ENCODE assay signal across 14 cellular contexts in genomic region chr11:6251990-6252473, GRCh38. TPM values are rescaled to one million over a fixed set of nuclear protein-coding genes. Genes with fewer than 3 reads are reported as not detected.
A peak's percentile ranks its signal among the peaks of the same experiment; 100 is the strongest.
DNase-seq lines count a peak whose midpoint lies in the region; ATAC-seq, FAIRE-seq and TF ChIP-seq lines count a peak whose summit lies in the region.
"Had no signal": no experiment of that assay in that cellular context is flagged by ENCODE, and none has a peak within 500 bp of the region (broad histone marks: within the 10 kb centered on the region; RNA-seq: fewer than 3 reads in every experiment).

No MANE protein-coding gene starts in this region.

- H3K27ac ChIP-seq in endothelial cell of umbilical vein (ENCODE audit: insufficient read depth, low read depth, low read length) = no peak overlapping the region
- peak overlapping the region; percentile 25 to 32 for H3K27ac ChIP-seq in mucosa of rectum (ENCODE audit: low read depth in 2 of 2, low read length in 2 of 2)
- H3K27ac ChIP-seq in upper lobe of right lung = no peak overlapping the region

- dilution Hi-C loops in endothelial cell of umbilical vein (cut with MboI; ENCODE audit: extremely low pct_ligation_motif_present, low sequenced_read_pairs) = no loop called here

- no peaks in the 10 kb centered on the region for H3K9me3 ChIP-seq in endothelial cell of umbilical vein (replicated peaks; ENCODE audit: control insufficient read depth, insufficient read depth, low read length)
- H3K9me3 ChIP-seq in mucosa of rectum (ENCODE audit: control insufficient read depth in 2 of 2, low read length in 2 of 2) = no peaks in the 10 kb centered on the region
- no peaks in the 10 kb centered on the region for H3K9me3 ChIP-seq in upper lobe of right lung
- no peaks in the 10 kb centered on the region for H3K9me3 ChIP-seq in MG63
- H3K9me3 ChIP-seq: HAP-1 had no signal

- intact Hi-C loops in left cardiac atrium (cut with DNase I) (loop anchor here in 1 of 2 donors (1.0 to 5.0 kb wide), 3 partner anchors 45 to 101 kb away; no protein-coding TSS in a partner anchor), cardiac septum (cut with DNase I) (loop anchor here (2.0 to 5.0 kb wide), 4 partner anchors 45 to 230 kb away; no protein-coding TSS in a partner anchor), endothelial cell of umbilical vein (cut with micrococcal nuclease) (loop anchor here (1.0 to 2.0 kb wide), 4 partner anchors 47 to 111 kb away; no protein-coding TSS in a partner anchor), upper lobe of right lung (cut with DNase I) (no loop called here)

- TF ChIP-seq POLR2A in endothelial cell of umbilical vein (IDR thresholded peaks at IDR 0.05; ENCODE audit: low read depth, low read length) = no peak

- no peak overlapping the region for H2AFZ ChIP-seq in endothelial cell of umbilical vein (ENCODE audit: low read depth, low read length)

- ATAC-seq in left cardiac atrium (peak; percentile 5 to 42), upper lobe of right lung (peak; percentile 39)
- ATAC-seq: activated CD4-positive, CD25-positive, alpha-beta regulatory T cell treated with anti-CD3 and anti-CD28 coated beads, Interleukin-2, amount 50 U/mL, for 24 hours had no signal

- H3K4me1 ChIP-seq in endothelial cell of umbilical vein (ENCODE audit: control insufficient read depth, extremely low read depth, insufficient read depth, low read length) (peaks cover 5% of the 10 kb centered on the region), mucosa of rectum (ENCODE audit: control insufficient read depth in 2 of 2, insufficient read depth in 2 of 2, low read length in 2 of 2) (peaks cover 0 to 6% of the 10 kb centered on the region in 2 donors), upper lobe of right lung (no peaks in the 10 kb centered on the region)
- H3K4me1 ChIP-seq: HAP-1 had no signal

- no TSS peak for BruUV-seq in endothelial cell of umbilical vein (replicated peaks; lab: Mats Ljungman, UMichigan)

- DNase-seq in left cardiac atrium (no peak), cardiac septum (ENCODE audit: low spot score) (no peak), endothelial cell of umbilical vein (ENCODE audit: low read depth, low spot score) (peak; percentile 22), upper lobe of right lung (no peak), 8988T (no peak), NCI-H526 treated with DMSO at 0.1 percent for 48 hours (lab: John Stamatoyannopoulos, UW) (no peak), MG63 (no peak)
- DNase-seq: activated T-cell treated with anti-CD3 and anti-CD28 coated beads, Interleukin-2, amount 50 U/mL, for 48 hours; aorta; NCI-H82 had no signal

- H3K9me1 ChIP-seq in endothelial cell of umbilical vein (replicated peaks; ENCODE audit: control insufficient read depth, extremely low read depth, insufficient read depth, low read length) = no peaks in the 10 kb centered on the region

- POLR2A ChIA-PET in endothelial cell of umbilical vein (lab: Charles Lee) = no interaction called here

- H3K27me3 ChIP-seq in endothelial cell of umbilical vein (ENCODE audit: control insufficient read depth in 2 of 2, insufficient read depth in 2 of 2, low read length in 2 of 2) (peaks cover 25 to 35% of the 10 kb centered on the region in 2 experiments), mucosa of rectum (ENCODE audit: control insufficient read depth in 2 of 2, insufficient read depth in 2 of 2, low read length in 2 of 2) (no peaks in the 10 kb centered on the region), upper lobe of right lung (peaks cover 4% of the 10 kb centered on the region), MG63 (peaks cover 12% of the 10 kb centered on the region)

- no peak overlapping the region for H3K4me3 ChIP-seq in endothelial cell of umbilical vein (replicated peaks in 1 of 3; ENCODE audit: insufficient read depth in 1 of 3, low read depth in 1 of 3, low read length in 3 of 3)
- no peak overlapping the region for H3K4me3 ChIP-seq in mucosa of rectum (ENCODE audit: low read length in 2 of 2)
- H3K4me3 ChIP-seq in upper lobe of right lung = no peak overlapping the region
- H3K4me3 ChIP-seq in MG63 = no peak overlapping the region
- H3K4me3 ChIP-seq: HAP-1 had no signal

- no peak for FAIRE-seq in endothelial cell of umbilical vein (lab: Jason Lieb, UNC)

- H3K36me3 ChIP-seq in endothelial cell of umbilical vein (ENCODE audit: control insufficient read depth in 2 of 2, extremely low read depth in 1 of 2, insufficient read depth in 2 of 2, low read length in 2 of 2) (no peaks in the 10 kb centered on the region), mucosa of rectum (ENCODE audit: control insufficient read depth in 2 of 2, insufficient read depth in 2 of 2, low read length in 2 of 2) (no peaks in the 10 kb centered on the region), upper lobe of right lung (no peaks in the 10 kb centered on the region), MG63 (no peaks in the 10 kb centered on the region)
- H3K36me3 ChIP-seq: HAP-1 had no signal

- no peaks in the 10 kb centered on the region for H4K20me1 ChIP-seq in endothelial cell of umbilical vein (replicated peaks; ENCODE audit: control insufficient read depth, extremely low read depth, insufficient read depth, low read length)

- H3K4me2 ChIP-seq in endothelial cell of umbilical vein (ENCODE audit: insufficient read depth, low read length) = no peak overlapping the region

- H3K9ac ChIP-seq in endothelial cell of umbilical vein (replicated peaks; ENCODE audit: extremely low read depth, insufficient read depth, low read length) (no peak overlapping the region), mucosa of rectum (ENCODE audit: low read depth in 1 of 2, low read length in 2 of 2) (no peak overlapping the region)

- no peaks in the 10 kb centered on the region for H3K79me2 ChIP-seq in endothelial cell of umbilical vein (ENCODE audit: control insufficient read depth, insufficient read depth, low read length)

- CTCF ChIA-PET in endothelial cell of umbilical vein (lab: Charles Lee) = interaction anchor here (0.9 to 7.7 kb wide), 17 partner anchors 10 to 260 kb away, joined by 3 to 167 read pairs (median 9); partner anchors contain the start of gene FHIP1B

- TF ChIP-seq CTCF in endothelial cell of umbilical vein (IDR thresholded peaks at IDR 0.05; ENCODE audit: extremely low read depth in 1 of 2, insufficient read depth in 1 of 2, low read depth in 1 of 2, low read length in 2 of 2) (no peak), upper lobe of right lung (IDR thresholded peaks at IDR 0.05) (no peak)

RNA-seq across cellular contexts. Expression of gene CCKBR, which starts 7.6 kb away (rescaled TPM):
- total RNA-seq in left cardiac atrium (not detected), cardiac septum (not detected), endothelial cell of umbilical vein (not detected in 2 replicates), upper lobe of right lung (not detected)
- polyA plus RNA-seq in endothelial cell of umbilical vein = not detected in 2 replicates
- not detected in 2 replicates for polyA plus RNA-seq in endothelial cell of umbilical vein (2011; cell fraction: cytosol; rRNA removed)
- polyA plus RNA-seq in endothelial cell of umbilical vein (2011; cell fraction: nucleus; rRNA removed) = not detected in 2 replicates
- not detected in 2 replicates for polyA plus RNA-seq in endothelial cell of umbilical vein (2012)
- polyA minus RNA-seq in endothelial cell of umbilical vein = not detected in 2 replicates
- not detected for polyA minus RNA-seq in endothelial cell of umbilical vein (2011; cell fraction: cytosol; rRNA and poly(A)+ RNA removed)
- polyA minus RNA-seq in endothelial cell of umbilical vein (2011; cell fraction: nucleus; rRNA and poly(A)+ RNA removed) = not detected in 2 replicates
- not detected in 2 replicates for total RNA-seq in MG63 (2014; rRNA removed; shearing (Covaris generic); ENCODE audit: low replicate concordance)
- total RNA-seq: aorta had no signal
- polyA plus RNA-seq: aorta had no signal

RNA-seq across cellular contexts. Expression of gene CNGA4, which starts 13.1 kb away (rescaled TPM):
- total RNA-seq in left cardiac atrium = not detected
- not detected for total RNA-seq in cardiac septum
- not detected in 2 replicates for total RNA-seq in endothelial cell of umbilical vein
- 0.11 TPM in 1 of 2 replicates, not detected in the other for polyA plus RNA-seq in endothelial cell of umbilical vein
- polyA plus RNA-seq in endothelial cell of umbilical vein (2011; cell fraction: cytosol; rRNA removed) = not detected in 2 replicates
- 0.17 and 0.18 TPM in 2 replicates for polyA plus RNA-seq in endothelial cell of umbilical vein (2011; cell fraction: nucleus; rRNA removed)
- polyA plus RNA-seq in endothelial cell of umbilical vein (2012) = not detected in 2 replicates
- polyA minus RNA-seq in endothelial cell of umbilical vein = 1.00 TPM in 1 of 2 replicates, not detected in the other
- polyA minus RNA-seq in endothelial cell of umbilical vein (2011; cell fraction: cytosol; rRNA and poly(A)+ RNA removed) = not detected
- not detected in 2 replicates for polyA minus RNA-seq in endothelial cell of umbilical vein (2011; cell fraction: nucleus; rRNA and poly(A)+ RNA removed)
- total RNA-seq in upper lobe of right lung = not detected
- not detected in 2 replicates for total RNA-seq in MG63 (2014; rRNA removed; shearing (Covaris generic); ENCODE audit: low replicate concordance)
- polyA plus RNA-seq: neural cell had no signal

RNA-seq across cellular contexts. Expression of gene FHIP1B, which starts 17.6 kb away (rescaled TPM):
- total RNA-seq in left cardiac atrium (10 to 100 TPM; 16.0 to 16.6 TPM), cardiac septum (19.7 TPM), endothelial cell of umbilical vein (21.3 and 23.0 TPM in 2 replicates), upper lobe of right lung (40.6 TPM)
- 50.1 and 61.5 TPM in 2 replicates for polyA plus RNA-seq in endothelial cell of umbilical vein
- polyA plus RNA-seq in endothelial cell of umbilical vein (2011; cell fraction: cytosol; rRNA removed) = 12.7 and 24.0 TPM in 2 replicates
- 113 and 134 TPM in 2 replicates for polyA plus RNA-seq in endothelial cell of umbilical vein (2011; cell fraction: nucleus; rRNA removed)
- 14.1 and 15.6 TPM in 2 replicates for polyA plus RNA-seq in endothelial cell of umbilical vein (2012)
- polyA minus RNA-seq in endothelial cell of umbilical vein = 38.5 and 41.9 TPM in 2 replicates
- polyA minus RNA-seq in endothelial cell of umbilical vein (2011; cell fraction: cytosol; rRNA and poly(A)+ RNA removed) = 13.8 TPM
- polyA minus RNA-seq in endothelial cell of umbilical vein (2011; cell fraction: nucleus; rRNA and poly(A)+ RNA removed) = 36.1 and 40.9 TPM in 2 replicates
- 9.2 and 9.7 TPM in 2 replicates for total RNA-seq in MG63 (2014; rRNA removed; shearing (Covaris generic); ENCODE audit: low replicate concordance)

RNA-seq across cellular contexts. Expression of gene C11orf42, which starts 46.7 kb away (rescaled TPM):
- total RNA-seq in left cardiac atrium (not detected), cardiac septum (not detected), endothelial cell of umbilical vein (not detected in 2 replicates), upper lobe of right lung (not detected)
- polyA plus RNA-seq in endothelial cell of umbilical vein = not detected in 2 replicates
- polyA plus RNA-seq in endothelial cell of umbilical vein (2011; cell fraction: cytosol; rRNA removed) = not detected in 2 replicates
- not detected in 2 replicates for polyA plus RNA-seq in endothelial cell of umbilical vein (2011; cell fraction: nucleus; rRNA removed)
- polyA plus RNA-seq in endothelial cell of umbilical vein (2012) = not detected in 2 replicates
- polyA minus RNA-seq in endothelial cell of umbilical vein = not detected in 2 replicates
- polyA minus RNA-seq in endothelial cell of umbilical vein (2011; cell fraction: cytosol; rRNA and poly(A)+ RNA removed) = not detected
- not detected in 2 replicates for polyA minus RNA-seq in endothelial cell of umbilical vein (2011; cell fraction: nucleus; rRNA and poly(A)+ RNA removed)
- not detected in 2 replicates for total RNA-seq in MG63 (2014; rRNA removed; shearing (Covaris generic); ENCODE audit: low replicate concordance)
- total RNA-seq: aorta had no signal
- polyA plus RNA-seq: aorta, neural cell had no signal

RNA-seq across cellular contexts. Expression of gene OR52W1, which starts 53.0 kb away (rescaled TPM):
- not detected for total RNA-seq in left cardiac atrium
- not detected for total RNA-seq in cardiac septum
- not detected in 2 replicates for total RNA-seq in endothelial cell of umbilical vein
- not detected in 2 replicates for polyA plus RNA-seq in endothelial cell of umbilical vein
- polyA plus RNA-seq in endothelial cell of umbilical vein (2011; cell fraction: cytosol; rRNA removed) = not detected in 2 replicates
- not detected in 2 replicates for polyA plus RNA-seq in endothelial cell of umbilical vein (2011; cell fraction: nucleus; rRNA removed)
- not detected in 2 replicates for polyA plus RNA-seq in endothelial cell of umbilical vein (2012)
- not detected in 2 replicates for polyA minus RNA-seq in endothelial cell of umbilical vein
- polyA minus RNA-seq in endothelial cell of umbilical vein (2011; cell fraction: cytosol; rRNA and poly(A)+ RNA removed) = not detected
- not detected in 2 replicates for polyA minus RNA-seq in endothelial cell of umbilical vein (2011; cell fraction: nucleus; rRNA and poly(A)+ RNA removed)
- total RNA-seq in upper lobe of right lung = not detected
- not detected in 2 replicates for total RNA-seq in MG63 (2014; rRNA removed; shearing (Covaris generic); ENCODE audit: low replicate concordance)
- total RNA-seq: aorta had no signal
- polyA plus RNA-seq: aorta, neural cell had no signal

Comparison
In these comparisons a context has a peak if more than half of its experiments do, and no peak if none do; other contexts are left out.
1. H3K27ac ChIP-seq: peak in mucosa of rectum (2 of 2); none in endothelial cell of umbilical vein (single experiment) and upper lobe of right lung (single experiment).